ENCODE assay signal across 21 cellular contexts in the genomic region with DNA sequence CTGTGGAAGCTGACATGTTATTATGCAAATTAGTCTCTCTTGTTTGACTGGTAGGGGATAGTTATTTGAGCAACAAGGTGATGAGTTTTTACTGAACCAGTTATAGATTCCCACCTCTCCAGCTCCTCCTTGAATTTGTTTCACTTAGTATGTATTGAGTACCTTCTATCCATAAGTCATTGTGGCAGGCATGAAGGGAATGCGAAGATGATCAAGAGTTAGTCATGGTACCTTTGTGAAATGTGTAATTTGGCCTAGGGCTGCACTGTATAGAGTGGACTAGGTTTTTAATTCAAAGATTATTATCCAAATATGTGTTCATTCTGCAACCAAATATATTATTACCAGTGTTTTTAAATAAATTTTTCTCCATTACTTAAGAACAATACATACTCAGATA.
DNase-seq lines count a peak whose midpoint lies in the region; ATAC-seq and TF ChIP-seq lines count a peak whose summit lies in the region.
"Had no signal": no experiment of that assay in that cellular context is flagged by ENCODE, and none has a peak within 500 bp of the region (broad histone marks: within the 10 kb centered on the region; RNA-seq: fewer than 3 reads in every experiment).

No MANE protein-coding gene starts in this region.

- no peak overlapping the region for H3K27ac Mint-ChIP-seq in nephron progenitor cell
- H3K27ac Mint-ChIP-seq: CD4-positive, alpha-beta T cell had no signal

- no peaks in the 10 kb centered on the region for H3K4me1 Mint-ChIP-seq in nephron progenitor cell

- ATAC-seq in esophagus mucosa: peak; percentile 47

- H3K36me3 Mint-ChIP-seq in nephron progenitor cell (ENCODE audit: low read depth): peaks cover 77% of the 10 kb centered on the region

- no peak overlapping the region for H3K27ac ChIP-seq in RWPE1
- H3K27ac ChIP-seq: BLaER1, PC-9 had no signal

- CTCF ChIA-PET in RWPE1 (lab: Yijun Ruan, JAX): interaction anchor here (0.7 kb wide), 1 partner anchor 278 kb away, joined by 3 read pairs; no protein-coding TSS in a partner anchor

- TF ChIP-seq CTCF in RWPE1 (conservative IDR thresholded peaks at IDR 0.05; ENCODE audit: low read depth) (no peak), nephron progenitor cell (IDR thresholded peaks at IDR 0.05) (no peak)

- H3K9me3 Mint-ChIP-seq in nephron progenitor cell: peaks cover 18% of the 10 kb centered on the region
- H3K9me3 Mint-ChIP-seq: CD4-positive, alpha-beta T cell had no signal

- DNase-seq in ELR (ENCODE audit: low read depth) (peak; percentile 83), M059J (ENCODE audit: low read depth) (peak; percentile 19), RWPE1 (ENCODE audit: low spot score) (peak; percentile 70), amniotic stem cell (lab: John Stamatoyannopoulos, UW) (no peak), nephron progenitor cell (no peak), ureter (ENCODE audit: low spot score) (no peak)
- DNase-seq in stimulated activated CD4-positive, alpha-beta T cell treated with anti-CD3 and anti-CD28 coated beads, Interleukin-4, amount 100 ng/mL, for 24 hours: no peak
- DNase-seq: CD4-positive, alpha-beta T cell; HCEC 1CT; NCI-H1092 treated with DMSO at 0.1 percent for 48 hours; NCI-H1436; NCI-H187; NCI-H2171 treated with DMSO at 0.1 percent for 48 hours; NCI-H524; NCI-H774; NK-92 treated with Interleukin-12 subunit alpha and Interleukin-12 subunit beta, amount 100 ng/mL, for 24 hours; PC-9; SK-N-SH; SW 1271 had no signal

- no peak overlapping the region for H3K4me3 Mint-ChIP-seq in nephron progenitor cell
- H3K4me3 Mint-ChIP-seq: CD4-positive, alpha-beta T cell had no signal

- H3K27me3 Mint-ChIP-seq in nephron progenitor cell (ENCODE audit: low read depth, poor library complexity): no peaks in the 10 kb centered on the region
- H3K27me3 Mint-ChIP-seq: CD4-positive, alpha-beta T cell had no signal

- POLR2A ChIA-PET in RWPE1 (lab: Yijun Ruan, JAX; ENCODE audit: low non-redundant PET): no interaction called here

Comparison
In these comparisons a context has a peak if more than half of its experiments do, and no peak if none do; other contexts are left out.
1. DNase-seq: peak in ELR (single experiment), M059J (single experiment) and RWPE1 (single experiment); none in amniotic stem cell (single experiment), nephron progenitor cell (single experiment), ureter (single experiment) and stimulated activated CD4-positive, alpha-beta T cell treated with anti-CD3 and anti-CD28 coated beads, Interleukin-4, amount 100 ng/mL, for 24 hours (single experiment).